Comparison of ENCODE assay signal across 18 cellular contexts in genomic region chr2:205496370-205496769, GRCh38.
DNase-seq lines count a peak whose midpoint lies in the region; ATAC-seq, FAIRE-seq and TF ChIP-seq lines count a peak whose summit lies in the region.
"Had no signal": no experiment of that assay in that cellular context is flagged by ENCODE, and none has a peak within 500 bp of the region (broad histone marks: within the 10 kb centered on the region; RNA-seq: fewer than 3 reads in every experiment).

No MANE protein-coding gene starts in this region.

- no peak overlapping the region for H3K56ac ChIP-seq in mesendoderm (ENCODE audit: low read length)

- no peak overlapping the region for H3K23ac ChIP-seq in mesendoderm (ENCODE audit: low read length)

- no peaks in the 10 kb centered on the region for H4K20me1 ChIP-seq in astrocyte (ENCODE audit: insufficient read depth, low read length)

- H3K27ac ChIP-seq in left ventricle myocardium inferior (replicated peaks) (peak overlapping the region; percentile 14), astrocyte (ENCODE audit: low read depth, low read length) (no peak overlapping the region), mesendoderm (ENCODE audit: low read depth, low read length) (no peak overlapping the region)

- peaks cover 2% of the 10 kb centered on the region for H3K36me3 Mint-ChIP-seq in astrocyte (ENCODE audit: low read depth, unreplicated experiment)
- no peaks in the 10 kb centered on the region for H3K36me3 Mint-ChIP-seq in stimulated activated naive B cell treated with anti-CD40 and anti-IgM and Interleukin-4, amounts not matched to agents 10 μg/mL and 1 μg/mL and 100 μg/mL, for 72 hours
- no peaks in the 10 kb centered on the region for H3K36me3 Mint-ChIP-seq in activated CD4-positive, alpha-beta memory T cell treated with anti-CD3 and anti-CD28 coated beads, Interleukin-2, amount 10 ng/mL, durations not matched to agents 7 days and 5 days (ENCODE audit: low read depth)
- H3K36me3 Mint-ChIP-seq: CD4-positive, alpha-beta memory T cell had no signal

- H2AK5ac ChIP-seq in mesendoderm (ENCODE audit: low read length) = no peak overlapping the region

- no peak overlapping the region for H2BK15ac ChIP-seq in mesendoderm (replicated peaks; ENCODE audit: low read depth)

- CTCF ChIA-PET in activated CD4-positive, alpha-beta memory T cell treated with anti-CD3 and anti-CD28 coated beads, Interleukin-2, amount 10 ng/mL, durations not matched to agents 7 days and 5 days (lab: Charles Lee) = no interaction called here

- H3K36me3 ChIP-seq in left ventricle myocardium inferior (peaks cover 8% of the 10 kb centered on the region), astrocyte (ENCODE audit: insufficient read depth, low read length) (no peaks in the 10 kb centered on the region), mesendoderm (ENCODE audit: control insufficient read depth, insufficient read depth, low read length) (no peaks in the 10 kb centered on the region)
- H3K36me3 ChIP-seq: MG63 had no signal

- H3K4me1 ChIP-seq in left ventricle myocardium inferior (peaks cover 4% of the 10 kb centered on the region), astrocyte (ENCODE audit: insufficient read depth, low read length) (peaks cover 10% of the 10 kb centered on the region), mesendoderm (ENCODE audit: control insufficient read depth, low read depth, low read length) (no peaks in the 10 kb centered on the region)

- H3K4me2 ChIP-seq in astrocyte (ENCODE audit: low read length) (no peak overlapping the region), mesendoderm (ENCODE audit: low read length) (no peak overlapping the region)

- peak overlapping the region; percentile 87 for H3K27ac Mint-ChIP-seq in astrocyte (ENCODE audit: unreplicated experiment)
- no peak overlapping the region for H3K27ac Mint-ChIP-seq in stimulated activated naive B cell treated with anti-CD40 and anti-IgM and Interleukin-4, amounts not matched to agents 10 μg/mL and 1 μg/mL and 100 μg/mL, for 72 hours
- H3K27ac Mint-ChIP-seq in activated CD4-positive, alpha-beta memory T cell treated with anti-CD3 and anti-CD28 coated beads, Interleukin-2, amount 10 ng/mL, durations not matched to agents 7 days and 5 days = no peak overlapping the region
- H3K27ac Mint-ChIP-seq: CD4-positive, alpha-beta memory T cell had no signal

- H3K79me2 ChIP-seq in astrocyte (ENCODE audit: insufficient read depth, low read length) = no peaks in the 10 kb centered on the region
- no peaks in the 10 kb centered on the region for H3K79me2 ChIP-seq in mesendoderm (ENCODE audit: control insufficient read depth, insufficient read depth, low read length)

- no peak overlapping the region for H4K8ac ChIP-seq in mesendoderm (ENCODE audit: low read depth, low read length)

- peaks cover 4% of the 10 kb centered on the region for H3K9me3 ChIP-seq in left ventricle myocardium inferior (replicated peaks)
- no peaks in the 10 kb centered on the region for H3K9me3 ChIP-seq in astrocyte (ENCODE audit: insufficient read depth, low read depth, low read length)
- H3K9me3 ChIP-seq: MG63 had no signal

- no CpG with 5 or more reads among the region's 1 CpG for WGBS in mesendoderm (ENCODE audit: extremely low coverage, insufficient coverage, low lambda C conversion rate)

- FAIRE-seq in astrocyte (lab: Jason Lieb, UNC) = no peak
- FAIRE-seq: A204.1, D721Med, HepG2 had no signal

- ATAC-seq in left cardiac atrium = no peak
- no peak for ATAC-seq in stimulated activated naive B cell treated with anti-CD40 and anti-IgM and Interleukin-4, amounts not matched to agents 10 μg/mL and 1 μg/mL and 100 μg/mL, for 72 hours (replicated peaks)
- ATAC-seq: HepG2 had no signal

- H3K4me3 Mint-ChIP-seq in astrocyte (ENCODE audit: unreplicated experiment) = peak overlapping the region; percentile 22
- no peak overlapping the region for H3K4me3 Mint-ChIP-seq in stimulated activated naive B cell treated with anti-CD40 and anti-IgM and Interleukin-4, amounts not matched to agents 10 μg/mL and 1 μg/mL and 100 μg/mL, for 72 hours
- no peak overlapping the region for H3K4me3 Mint-ChIP-seq in activated CD4-positive, alpha-beta memory T cell treated with anti-CD3 and anti-CD28 coated beads, Interleukin-2, amount 10 ng/mL, durations not matched to agents 7 days and 5 days
- H3K4me3 Mint-ChIP-seq: CD4-positive, alpha-beta memory T cell had no signal

- DNase-seq in left ventricle myocardium inferior = no peak
- DNase-seq in left cardiac atrium = no peak
- no peak for DNase-seq in astrocyte (ENCODE audit: low read depth)
- peak; percentile 45 for DNase-seq in mesendoderm
- DNase-seq in activated CD8-positive, alpha-beta memory T cell treated with anti-CD3 and anti-CD28 coated beads, Interleukin-2, amount 50 U/mL, for 4 hours = no peak
- DNase-seq in stimulated activated naive B cell treated with anti-CD40 and anti-IgM and Interleukin-4, amounts not matched to agents 10 μg/mL and 1 μg/mL and 100 μg/mL, for 72 hours = no peak
- DNase-seq in middle frontal gyrus (ENCODE audit: extremely low spot score, low spot score) = no peak
- no peak for DNase-seq in activated CD4-positive, alpha-beta memory T cell treated with anti-CD3 and anti-CD28 coated beads, Interleukin-2, amount 10 ng/mL, durations not matched to agents 7 days and 5 days
- DNase-seq: CD4-positive, alpha-beta memory T cell; DMS79 treated with DMSO at 0.1 percent for 48 hours; GDM1; MG63; NCI-H1092 treated with DMSO at 0.1 percent for 48 hours; NCI-H1694; NCI-H748 treated with DMSO at 0.1 percent for 48 hours had no signal

- no peaks in the 10 kb centered on the region for H3K79me1 ChIP-seq in mesendoderm (ENCODE audit: low read length)

- H3K4me3 ChIP-seq in left ventricle myocardium inferior = no peak overlapping the region
- no peak overlapping the region for H3K4me3 ChIP-seq in astrocyte (ENCODE audit: insufficient read depth, low read depth, low read length)
- H3K4me3 ChIP-seq in mesendoderm (ENCODE audit: low read length) = no peak overlapping the region
- H3K4me3 ChIP-seq: MG63 had no signal

- H2BK120ac ChIP-seq in mesendoderm (ENCODE audit: low read depth, low read length) = no peak overlapping the region

- H3K27me3 ChIP-seq in left ventricle myocardium inferior (ENCODE audit: low read depth) = no peaks in the 10 kb centered on the region
- H3K27me3 ChIP-seq in astrocyte (ENCODE audit: insufficient read depth, low read length) = no peaks in the 10 kb centered on the region
- no peaks in the 10 kb centered on the region for H3K27me3 ChIP-seq in mesendoderm (ENCODE audit: insufficient read depth, low read length, poor library complexity)
- H3K27me3 ChIP-seq: MG63 had no signal

- TF ChIP-seq CTCF in left ventricle myocardium inferior (IDR thresholded peaks at IDR 0.05; ENCODE audit: borderline replicate concordance) (no peak), astrocyte (IDR thresholded peaks at IDR 0.05; ENCODE audit: insufficient read depth, low read depth, low read length) (no peak)

- peaks cover 23% of the 10 kb centered on the region for H3K4me1 Mint-ChIP-seq in astrocyte (ENCODE audit: low read depth, unreplicated experiment)
- no peaks in the 10 kb centered on the region for H3K4me1 Mint-ChIP-seq in stimulated activated naive B cell treated with anti-CD40 and anti-IgM and Interleukin-4, amounts not matched to agents 10 μg/mL and 1 μg/mL and 100 μg/mL, for 72 hours
- no peaks in the 10 kb centered on the region for H3K4me1 Mint-ChIP-seq in activated CD4-positive, alpha-beta memory T cell treated with anti-CD3 and anti-CD28 coated beads, Interleukin-2, amount 10 ng/mL, durations not matched to agents 7 days and 5 days
- H3K4me1 Mint-ChIP-seq: CD4-positive, alpha-beta memory T cell had no signal

- no peak overlapping the region for H3K18ac ChIP-seq in mesendoderm (ENCODE audit: low read length)

- no peak overlapping the region for H3K9ac ChIP-seq in astrocyte (ENCODE audit: low read length)
- no peak overlapping the region for H3K9ac ChIP-seq in mesendoderm (ENCODE audit: low read length)

- no peak overlapping the region for H4K5ac ChIP-seq in mesendoderm (ENCODE audit: low read length)

- no peak overlapping the region for H3K4ac ChIP-seq in mesendoderm (ENCODE audit: low read depth, low read length)

- H3K27me3 Mint-ChIP-seq in astrocyte (ENCODE audit: low read depth, unreplicated experiment) = no peaks in the 10 kb centered on the region
- peaks cover 5 to 7% of the 10 kb centered on the region in 2 donors for H3K27me3 Mint-ChIP-seq in stimulated activated naive B cell treated with anti-CD40 and anti-IgM and Interleukin-4, amounts not matched to agents 10 μg/mL and 1 μg/mL and 100 μg/mL, for 72 hours
- H3K27me3 Mint-ChIP-seq in activated CD4-positive, alpha-beta memory T cell treated with anti-CD3 and anti-CD28 coated beads, Interleukin-2, amount 10 ng/mL, durations not matched to agents 7 days and 5 days = no peaks in the 10 kb centered on the region

- POLR2A ChIA-PET in activated CD4-positive, alpha-beta memory T cell treated with anti-CD3 and anti-CD28 coated beads, Interleukin-2, amount 10 ng/mL, durations not matched to agents 7 days and 5 days (lab: Charles Lee) = no interaction called here

- no peak overlapping the region for H2BK5ac ChIP-seq in mesendoderm (ENCODE audit: low read length)

- intact Hi-C loops in left ventricle myocardium inferior (cut with micrococcal nuclease) (no loop called here), left cardiac atrium (cut with DNase I) (no loop called here)

- H2AFZ ChIP-seq in astrocyte (ENCODE audit: low read depth, low read length) = no peak overlapping the region

- H3K9me3 Mint-ChIP-seq in astrocyte (ENCODE audit: unreplicated experiment) = peaks cover 2% of the 10 kb centered on the region
- H3K9me3 Mint-ChIP-seq in stimulated activated naive B cell treated with anti-CD40 and anti-IgM and Interleukin-4, amounts not matched to agents 10 μg/mL and 1 μg/mL and 100 μg/mL, for 72 hours = peaks cover 0 to 2% of the 10 kb centered on the region in 2 donors
- peaks cover 3% of the 10 kb centered on the region for H3K9me3 Mint-ChIP-seq in activated CD4-positive, alpha-beta memory T cell treated with anti-CD3 and anti-CD28 coated beads, Interleukin-2, amount 10 ng/mL, durations not matched to agents 7 days and 5 days
